Comparison of ENCODE assay signal across 1 cellular context in genomic region chr15:63063877-63064409, GRCh38.
TF ChIP-seq lines count a peak whose summit lies in the region.

No MANE protein-coding gene starts in this region.

TF ChIP-seq in WTC11, 78 proteins besides CTCF, POLR2A, EP300 and RAD21:
- TF ChIP-seq ZBTB21 (CRISPR knock-in tag; IDR thresholded peaks at IDR 0.05; ENCODE audit: borderline replicate concordance) (no peak), GRHL2 (CRISPR knock-in tag; IDR thresholded peaks at IDR 0.05; ENCODE audit: insufficient replicate concordance, severe bottlenecking) (no peak), TCF7 (CRISPR knock-in tag; IDR thresholded peaks at IDR 0.05; ENCODE audit: low read depth) (no peak), E2F4 (CRISPR knock-in tag; IDR thresholded peaks at IDR 0.05; ENCODE audit: borderline replicate concordance, low read depth) (no peak), TP53 (CRISPR knock-in tag; IDR thresholded peaks at IDR 0.05) (no peak), CREM (CRISPR knock-in tag; IDR thresholded peaks at IDR 0.05) (no peak), E2F1 (CRISPR knock-in tag; IDR thresholded peaks at IDR 0.05) (no peak), ZBTB43 (CRISPR knock-in tag; IDR thresholded peaks at IDR 0.05) (no peak), NFE2L1 (CRISPR knock-in tag; IDR thresholded peaks at IDR 0.05) (no peak), HMGA2 (CRISPR knock-in tag; IDR thresholded peaks at IDR 0.05) (no peak), RORB (CRISPR knock-in tag; IDR thresholded peaks at IDR 0.05) (no peak), MLX (CRISPR knock-in tag; IDR thresholded peaks at IDR 0.05) (no peak), USF2 (CRISPR knock-in tag; IDR thresholded peaks at IDR 0.05) (no peak)
